Comparison of ENCODE assay signal across 26 cellular contexts in the genomic region with DNA sequence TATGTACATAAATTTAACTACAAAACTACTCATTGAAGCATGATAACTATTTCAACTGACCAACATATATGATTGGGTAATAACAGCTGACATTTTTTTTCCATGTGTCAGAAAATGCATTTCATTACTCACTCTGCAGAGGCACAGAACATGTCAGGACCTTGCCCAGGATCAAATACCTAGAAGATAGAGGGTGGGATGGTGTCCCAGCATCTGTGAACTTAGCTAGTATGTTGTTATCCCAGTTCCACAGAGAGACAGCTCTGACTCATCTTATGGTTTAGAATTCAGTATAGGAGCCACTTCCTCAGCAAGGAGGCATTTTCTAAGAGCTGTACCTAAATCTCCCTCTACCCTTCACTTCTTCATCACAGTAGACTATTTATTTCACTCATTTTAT.
A peak's percentile ranks its signal among the peaks of the same experiment; 100 is the strongest.
DNase-seq lines count a peak whose midpoint lies in the region; ATAC-seq and TF ChIP-seq lines count a peak whose summit lies in the region.
"Had no signal": no experiment of that assay in that cellular context is flagged by ENCODE, and none has a peak within 500 bp of the region (broad histone marks: within the 10 kb centered on the region; RNA-seq: fewer than 3 reads in every experiment).

No MANE protein-coding gene starts in this region.

- H3K27ac ChIP-seq in RWPE2 (ENCODE audit: poor library complexity, severe bottlenecking), result peak overlapping the region; percentile 86
- no peak overlapping the region for H3K27ac ChIP-seq in naive thymus-derived CD4-positive, alpha-beta T cell (ENCODE audit: low read depth, low read length)
- H3K27ac ChIP-seq: adrenal gland, C4-2B, right lobe of liver had no signal

- H3K4me3 ChIP-seq in RWPE2 (ENCODE audit: severe bottlenecking) (no peak overlapping the region), choroid plexus epithelial cell (ENCODE audit: low read depth, low read length) (no peak overlapping the region)
- no peak overlapping the region for H3K4me3 ChIP-seq in naive thymus-derived CD4-positive, alpha-beta T cell (ENCODE audit: low read length)
- H3K4me3 ChIP-seq: adrenal gland, K562, lung, right lobe of liver had no signal

- intact Hi-C loops in naive thymus-derived CD4-positive, alpha-beta T cell (cut with micrococcal nuclease), result no loop called here

- no peaks in the 10 kb centered on the region for H3K36me3 Mint-ChIP-seq in naive thymus-derived CD4-positive, alpha-beta T cell

- H3K4me1 ChIP-seq in RWPE2 (ENCODE audit: insufficient read depth, poor library complexity, severe bottlenecking), result peaks cover 38% of the 10 kb centered on the region
- no peaks in the 10 kb centered on the region for H3K4me1 ChIP-seq in naive thymus-derived CD4-positive, alpha-beta T cell (ENCODE audit: control insufficient read depth in 2 of 2, insufficient read depth in 2 of 2, low read length in 2 of 2)
- H3K4me1 ChIP-seq: adrenal gland, right lobe of liver had no signal

- peak; percentile 97 for DNase-seq in HS-5 (ENCODE audit: low read depth)
- DNase-seq in RWPE2 (ENCODE audit: low spot score), result peak; percentile 82
- DNase-seq in choroid plexus epithelial cell (ENCODE audit: low read depth), result peak; percentile 97
- peak; percentile 45 for DNase-seq in iris pigment epithelial cell (ENCODE audit: low read depth)
- no peak for DNase-seq in NCI-H1092 treated with DMSO at 0.1 percent for 48 hours (lab: John Stamatoyannopoulos, UW)
- DNase-seq in NCI-H1105 treated with DMSO at 0.1 percent for 48 hours (lab: John Stamatoyannopoulos, UW), result no peak
- DNase-seq in naive thymus-derived CD4-positive, alpha-beta T cell, result no peak
- DNase-seq: activated CD4-positive, alpha-beta T cell treated with anti-CD3 and anti-CD28 coated beads, Interleukin-2, amount 50 U/mL, for 4 hours; activated CD4-positive, CD25-positive, alpha-beta regulatory T cell; activated effector memory CD4-positive, alpha-beta T cell treated with anti-CD3 and anti-CD28 coated beads, Interleukin-2, amount 50 U/mL, for 16 hours; adrenal gland; Calu3; central memory CD4-positive, alpha-beta T cell; DND-41; kidney glomerular epithelial cell; NCI-H1092; NCI-H2029 treated with DMSO at 0.1 percent for 48 hours; NCI-H774; right lobe of liver; stimulated activated naive CD8-positive, alpha-beta T cell treated with anti-CD3 and anti-CD28 coated beads, Interleukin-15, Interleukin-2, amounts not matched to agents 100 U/mL and 50 U/mL, for 24 hours had no signal

- H3K4me1 Mint-ChIP-seq in naive thymus-derived CD4-positive, alpha-beta T cell, result no peaks in the 10 kb centered on the region
- H3K4me1 Mint-ChIP-seq: neural crest cell had no signal

- CTCF ChIA-PET in naive thymus-derived CD4-positive, alpha-beta T cell (lab: Charles Lee), result no interaction called here

- H3K9me3 Mint-ChIP-seq in naive thymus-derived CD4-positive, alpha-beta T cell, result peaks cover 0 to 1% (median 0%) of the 10 kb centered on the region in 11 donors
- H3K9me3 Mint-ChIP-seq: neural crest cell had no signal

- H3K27ac Mint-ChIP-seq in naive thymus-derived CD4-positive, alpha-beta T cell, result no peak overlapping the region

- H3K27me3 ChIP-seq in RWPE2 (ENCODE audit: insufficient read depth, poor library complexity, severe bottlenecking), result no peaks in the 10 kb centered on the region
- H3K27me3 ChIP-seq in naive thymus-derived CD4-positive, alpha-beta T cell (ENCODE audit: control insufficient read depth in 2 of 2, insufficient read depth in 2 of 2, low read length in 2 of 2), result no peaks in the 10 kb centered on the region
- H3K27me3 ChIP-seq: adrenal gland, right lobe of liver had no signal

- TF ChIP-seq CTCF in RWPE2 (IDR thresholded peaks at IDR 0.05; ENCODE audit: poor library complexity, severe bottlenecking), result no peak
- no peak for TF ChIP-seq CTCF in choroid plexus epithelial cell (conservative IDR thresholded peaks at IDR 0.05; ENCODE audit: low read depth, low read length)

- POLR2A ChIA-PET in naive thymus-derived CD4-positive, alpha-beta T cell (lab: Charles Lee), result no interaction called here

- no peaks in the 10 kb centered on the region for H3K9me3 ChIP-seq in RWPE2 (ENCODE audit: severe bottlenecking)
- H3K9me3 ChIP-seq in naive thymus-derived CD4-positive, alpha-beta T cell (ENCODE audit: control insufficient read depth in 2 of 3, low read length in 3 of 3), result no peaks in the 10 kb centered on the region
- H3K9me3 ChIP-seq: adrenal gland, right lobe of liver had no signal

- H3K36me3 ChIP-seq in RWPE2 (ENCODE audit: low read depth), result no peaks in the 10 kb centered on the region
- no peaks in the 10 kb centered on the region for H3K36me3 ChIP-seq in naive thymus-derived CD4-positive, alpha-beta T cell (ENCODE audit: control insufficient read depth in 2 of 3, insufficient read depth in 3 of 3, low read length in 3 of 3)
- H3K36me3 ChIP-seq: adrenal gland, right lobe of liver had no signal

- ATAC-seq in RWPE2 (ENCODE audit: low read depth), result peak; percentile 99
- no peak for ATAC-seq in HG03571 (IDR thresholded peaks at IDR 0.05; ENCODE audit: unreplicated experiment)
- ATAC-seq in naive thymus-derived CD4-positive, alpha-beta T cell, result no peak
- ATAC-seq: K562; right lobe of liver; Right ventricle myocardium inferior; stimulated activated naive CD8-positive, alpha-beta T cell treated with anti-CD3 and anti-CD28 coated beads, Interleukin-15, Interleukin-2, amounts not matched to agents 100 U/mL and 50 U/mL, for 24 hours had no signal

- H3K4me3 Mint-ChIP-seq in naive thymus-derived CD4-positive, alpha-beta T cell, result no peak overlapping the region
- H3K4me3 Mint-ChIP-seq: neural crest cell had no signal

- H3K27me3 Mint-ChIP-seq in naive thymus-derived CD4-positive, alpha-beta T cell, result no peaks in the 10 kb centered on the region

Comparison
In these comparisons a context has a peak if more than half of its experiments do, and no peak if none do; other contexts are left out.
1. DNase-seq: peak in HS-5 (single experiment), RWPE2 (single experiment), choroid plexus epithelial cell (single experiment) and iris pigment epithelial cell (single experiment); none in NCI-H1092 treated with DMSO at 0.1 percent for 48 hours (single experiment), NCI-H1105 treated with DMSO at 0.1 percent for 48 hours (single experiment) and naive thymus-derived CD4-positive, alpha-beta T cell (0 of 9).